22 cellular contexts compared by ENCODE assay signal in the genomic region with DNA sequence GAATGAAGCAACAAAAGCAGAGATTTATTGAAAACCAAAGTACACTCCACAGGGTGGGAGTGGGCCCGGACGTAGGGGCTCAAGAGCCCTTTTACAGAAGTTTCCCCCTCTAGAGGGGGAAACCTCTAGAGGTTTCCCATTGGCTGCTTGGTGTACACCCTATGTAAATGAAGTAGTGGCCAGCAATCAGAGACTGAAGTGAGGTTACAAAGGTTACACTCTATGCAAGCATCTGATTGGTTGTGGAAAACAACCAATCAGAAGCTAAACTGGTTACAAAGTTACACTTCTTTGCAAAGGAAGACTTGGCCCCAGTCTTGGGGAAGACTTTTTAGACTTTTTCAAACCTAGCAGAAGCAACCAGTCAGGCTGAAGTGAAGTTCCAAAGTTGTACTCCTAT.
"Had no signal": no experiment of that assay in that cellular context is flagged by ENCODE, and none has a peak within 500 bp of the region (broad histone marks: within the 10 kb centered on the region; RNA-seq: fewer than 3 reads in every experiment).

No MANE protein-coding gene starts in this region.

- H3K4me3 ChIP-seq: ascending aorta, colonic mucosa, gastrocnemius medialis, heart left ventricle, tibial nerve, uterus had no signal

- H3K27ac Mint-ChIP-seq: activated naive CD4-positive, alpha-beta T cell treated with anti-CD3 and anti-CD28 coated beads, Interleukin-2, amount 10 ng/mL, durations not matched to agents 7 days and 5 days; naive thymus-derived CD4-positive, alpha-beta T cell had no signal

- H3K27ac ChIP-seq: ascending aorta, colonic mucosa, gastrocnemius medialis, tibial nerve, uterus had no signal

- H3K36me3 ChIP-seq: uterus had no signal

- H3K9me3 ChIP-seq: ascending aorta, colonic mucosa, gastrocnemius medialis, heart left ventricle, tibial nerve, uterus had no signal

- H3K27me3 Mint-ChIP-seq: activated naive CD4-positive, alpha-beta T cell treated with anti-CD3 and anti-CD28 coated beads, Interleukin-2, amount 10 ng/mL, durations not matched to agents 7 days and 5 days; central memory CD8-positive, alpha-beta T cell; naive thymus-derived CD4-positive, alpha-beta T cell had no signal

- ATAC-seq: activated T-cell treated with anti-CD3 and anti-CD28 coated beads, Interleukin-2, amount 50 U/mL, for 4 hours; esophagus mucosa; gastrocnemius medialis; heart left ventricle; naive thymus-derived CD4-positive, alpha-beta T cell; stimulated activated naive CD8-positive, alpha-beta T cell treated with anti-CD3 and anti-CD28 coated beads, Interleukin-15, Interleukin-2, amounts not matched to agents 100 U/mL and 50 U/mL, for 24 hours had no signal

- H3K9me3 Mint-ChIP-seq: activated naive CD4-positive, alpha-beta T cell treated with anti-CD3 and anti-CD28 coated beads, Interleukin-2, amount 10 ng/mL, durations not matched to agents 7 days and 5 days; activated T-cell treated with anti-CD3 and anti-CD28 coated beads, Interleukin-2, amount 50 U/mL, for 4 hours; central memory CD8-positive, alpha-beta T cell; naive thymus-derived CD4-positive, alpha-beta T cell had no signal

- DNase-seq: activated CD4-positive, alpha-beta T cell treated with anti-CD3 and anti-CD28 coated beads, Interleukin-2, amount 50 U/mL, for 1 hour; activated CD8-positive, alpha-beta memory T cell treated with anti-CD3 and anti-CD28 coated beads, Interleukin-2, amount 50 U/mL, for 4 hours; activated naive CD4-positive, alpha-beta T cell treated with anti-CD3 and anti-CD28 coated beads, Interleukin-2, amount 10 ng/mL, durations not matched to agents 7 days and 5 days; activated T-cell treated with anti-CD3 and anti-CD28 coated beads, Interleukin-2, amount 50 U/mL, for 4 hours; colonic mucosa; gastrocnemius medialis; heart left ventricle; mesenchymal stem cell; naive thymus-derived CD4-positive, alpha-beta T cell; nucleus accumbens; stimulated activated CD4-positive, alpha-beta T cell treated with anti-CD3 and anti-CD28 coated beads, Interleukin-12 subunit alpha, Interleukin-12 subunit beta, amount 100 ng/mL, for 4 hours; stimulated activated CD4-positive, alpha-beta T cell treated with anti-CD3 and anti-CD28 coated beads, Interleukin-1b, Interleukin-23, amount 100 ng/mL, for 48 hours; stimulated activated CD8-positive, alpha-beta memory T cell treated with anti-CD3 and anti-CD28 coated beads, Interleukin-4, amount 100 ng/mL, for 48 hours; stimulated activated naive CD8-positive, alpha-beta T cell treated with anti-CD3 and anti-CD28 coated beads, Interleukin-15, Interleukin-2, amounts not matched to agents 100 U/mL and 50 U/mL, for 24 hours; substantia nigra; T-helper 1 cell; T1000; uterus had no signal

- H3K4me3 Mint-ChIP-seq: activated naive CD4-positive, alpha-beta T cell treated with anti-CD3 and anti-CD28 coated beads, Interleukin-2, amount 10 ng/mL, durations not matched to agents 7 days and 5 days; activated T-cell treated with anti-CD3 and anti-CD28 coated beads, Interleukin-2, amount 50 U/mL, for 4 hours; central memory CD8-positive, alpha-beta T cell; naive thymus-derived CD4-positive, alpha-beta T cell had no signal

- H3K27me3 ChIP-seq: ascending aorta, colonic mucosa, gastrocnemius medialis, heart left ventricle, tibial nerve, uterus had no signal

- H3K4me1 ChIP-seq: ascending aorta, colonic mucosa, tibial nerve, uterus had no signal
